8 cellular contexts compared by ENCODE assay signal in the genomic region with DNA sequence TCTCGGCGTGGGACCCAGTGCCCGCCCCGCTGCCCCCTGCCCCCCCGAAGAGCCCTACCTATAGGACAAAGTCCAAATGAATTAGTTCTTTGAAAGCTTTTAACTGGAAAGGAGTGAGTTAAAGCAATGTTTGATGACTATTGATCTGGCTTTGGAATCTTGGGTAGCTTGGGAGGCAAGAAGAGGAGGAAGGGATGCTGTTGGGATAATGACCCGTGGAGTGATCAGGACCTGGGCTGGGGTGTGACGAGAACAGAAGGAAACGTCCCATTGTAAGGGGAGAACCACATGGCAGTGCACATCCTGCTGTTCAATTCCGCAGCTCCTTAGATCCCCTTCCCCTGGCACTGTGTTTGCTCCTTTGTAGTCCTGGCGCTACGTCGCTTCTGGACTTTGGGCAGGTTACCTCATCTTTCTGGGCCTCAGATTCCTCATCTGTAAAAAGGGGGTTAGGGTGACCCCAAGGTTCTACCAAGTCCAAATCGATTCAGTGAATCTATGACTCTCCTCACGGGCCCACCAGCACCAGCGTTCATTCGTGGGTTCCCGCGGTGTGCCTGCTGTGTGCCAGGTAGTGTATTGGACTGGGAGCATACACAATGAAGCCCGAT. TPM values are rescaled to one million over a fixed set of nuclear protein-coding genes. Genes with fewer than 3 reads are reported as not detected.
DNase-seq lines count a peak whose midpoint lies in the region; ATAC-seq and TF ChIP-seq lines count a peak whose summit lies in the region.

No MANE protein-coding gene starts in this region.

- peaks cover 14% of the 10 kb centered on the region; the same call in 1 of the 2 replicates for H3K4me1 ChIP-seq in iPS-20b (ENCODE audit: insufficient read depth, low read length)
- H3K4me1 ChIP-seq in spleen: peaks cover 13 to 44% (median 39%) of the 10 kb centered on the region in 6 donors

- H3K27ac ChIP-seq in 22Rv1 (peak overlapping the region; percentile 94), iPS-20b (ENCODE audit: low read length) (no peak overlapping the region), spleen (peak overlapping the region; percentile 93 to 98 (median 96))

- H3K4me3 ChIP-seq in iPS-20b (ENCODE audit: low read length) (peak overlapping the region; percentile 51; the same call in 1 of the 2 replicates), spleen (peak overlapping the region; percentile 57 to 82 (median 72))

- no peaks in the 10 kb centered on the region for H3K36me3 Mint-ChIP-seq in HFFc6 (ENCODE audit: low read depth)
- no peaks in the 10 kb centered on the region for H3K36me3 Mint-ChIP-seq in activated naive CD8-positive, alpha-beta T cell

- H3K4me1 Mint-ChIP-seq in HFFc6 (ENCODE audit: low read depth): peaks cover 40% of the 10 kb centered on the region
- H3K4me1 Mint-ChIP-seq in activated naive CD8-positive, alpha-beta T cell (ENCODE audit: low read depth): peaks cover 38% of the 10 kb centered on the region

- WGBS in spleen, 5 donors: 53 to 64% (median 59%) methylated on average over 17 to 19 of the region's 19 CpGs

- H3K27me3 Mint-ChIP-seq in HFFc6 (ENCODE audit: insufficient read depth): no peaks in the 10 kb centered on the region; the same call in 1 of the 2 replicates
- H3K27me3 Mint-ChIP-seq in activated naive CD8-positive, alpha-beta T cell: no peaks in the 10 kb centered on the region

- DNase-seq in HFFc6: no peak
- DNase-seq in spleen: peak; percentile 73
- DNase-seq in MV-4-11 (lab: John Stamatoyannopoulos, UW): no peak

- H3K36me3 ChIP-seq in iPS-20b (ENCODE audit: insufficient read depth, low read depth, low read length): no peaks in the 10 kb centered on the region
- no peaks in the 10 kb centered on the region for H3K36me3 ChIP-seq in spleen

- H3K27ac Mint-ChIP-seq in HFFc6: peak overlapping the region; percentile 95
- peak overlapping the region; percentile 98 for H3K27ac Mint-ChIP-seq in activated naive CD8-positive, alpha-beta T cell

- H3K27me3 ChIP-seq in iPS-20b (ENCODE audit: insufficient read depth, low read length): peaks cover 17% of the 10 kb centered on the region
- no peaks in the 10 kb centered on the region for H3K27me3 ChIP-seq in spleen (replicated peaks in 1 of 7)

- intact Hi-C loops in spleen (cut with DNase I; ENCODE audit: low total_unique reads): no loop called here

- no peak for TF ChIP-seq POLR2A in spleen (IDR thresholded peaks at IDR 0.05)

- H3K9me3 ChIP-seq in iPS-20b (ENCODE audit: insufficient read depth, low read depth, low read length): no peaks in the 10 kb centered on the region
- H3K9me3 ChIP-seq in spleen: no peaks in the 10 kb centered on the region

- TF ChIP-seq CTCF in 22Rv1 (IDR thresholded peaks at IDR 0.05) (no peak), HFFc6 (IDR thresholded peaks at IDR 0.05) (no peak), spleen (IDR thresholded peaks at IDR 0.05 in 8 of 11, conservative IDR thresholded peaks at IDR 0.05 in 3 of 11) (no peak)

- H3K9ac ChIP-seq in iPS-20b (ENCODE audit: low read depth, low read length): peak overlapping the region; percentile 72; the same call in 1 of the 2 replicates

- H3K9me3 Mint-ChIP-seq in HFFc6: no peaks in the 10 kb centered on the region
- H3K9me3 Mint-ChIP-seq in activated naive CD8-positive, alpha-beta T cell (ENCODE audit: low read depth): no peaks in the 10 kb centered on the region

- peak overlapping the region; percentile 87 for H3K4me3 Mint-ChIP-seq in HFFc6
- peak overlapping the region; percentile 90 for H3K4me3 Mint-ChIP-seq in activated naive CD8-positive, alpha-beta T cell

- ATAC-seq in HG03175 (IDR thresholded peaks at IDR 0.05; ENCODE audit: unreplicated experiment) (no peak), HG03571 (IDR thresholded peaks at IDR 0.05; ENCODE audit: unreplicated experiment) (no peak)

RNA-seq across cellular contexts. Expression of a gene that starts 0.9 kb away (rescaled TPM):
- 10 to 100 TPM; 14.6 to 20.1 (median 15.3) TPM for total RNA-seq in HFFc6 (2021; fragmentation: NEBNext Ultra II Directional; extraction: Animal tissue kit (Norgen Biotek cat#: 25700))
- total RNA-seq in spleen: 10 to 100 TPM; 14.7 to 21.8 (median 18.5) TPM
- polyA plus RNA-seq in spleen: 1 to 10 TPM; 5.3 to 7.3 (median 5.5) TPM

RNA-seq across cellular contexts. Expression of a gene that starts 59.1 kb away (rescaled TPM):
- total RNA-seq in HFFc6 (2021; fragmentation: NEBNext Ultra II Directional; extraction: Animal tissue kit (Norgen Biotek cat#: 25700)): not detected
- under 1 TPM in 1 of 7 donors, not detected in 6; 0.97 TPM for total RNA-seq in spleen
- under 1 TPM; 0.02 to 0.10 (median 0.07) TPM for polyA plus RNA-seq in spleen
